Comparison of ENCODE assay signal across 12 cellular contexts in the genomic region with DNA sequence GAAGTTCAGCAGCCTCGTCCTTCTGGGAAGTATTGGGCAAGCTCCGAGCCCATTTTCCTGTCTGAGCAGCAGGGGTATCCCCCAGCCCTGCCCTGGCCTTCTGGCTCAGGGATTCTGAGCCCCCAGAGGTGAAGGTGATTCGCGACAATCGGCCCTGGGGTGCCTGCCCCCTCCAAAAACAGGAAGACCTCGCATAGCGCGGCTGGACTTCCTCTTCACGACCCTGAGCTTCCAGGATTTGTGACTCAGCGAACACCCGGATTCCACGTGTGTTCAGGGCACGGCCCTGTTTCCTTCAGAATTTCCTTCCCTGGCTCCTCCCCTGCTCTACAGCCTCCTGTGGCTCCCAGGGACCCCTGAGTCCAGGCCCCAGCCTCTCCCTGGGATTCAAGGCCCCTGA. TPM values are rescaled to one million over a fixed set of nuclear protein-coding genes. Genes with fewer than 3 reads are reported as not detected.
DNase-seq lines count a peak whose midpoint lies in the region; ATAC-seq and TF ChIP-seq lines count a peak whose summit lies in the region.
"Had no signal": no experiment of that assay in that cellular context is flagged by ENCODE, and none has a peak within 500 bp of the region (broad histone marks: within the 10 kb centered on the region; RNA-seq: fewer than 3 reads in every experiment).

A gene with protein sequence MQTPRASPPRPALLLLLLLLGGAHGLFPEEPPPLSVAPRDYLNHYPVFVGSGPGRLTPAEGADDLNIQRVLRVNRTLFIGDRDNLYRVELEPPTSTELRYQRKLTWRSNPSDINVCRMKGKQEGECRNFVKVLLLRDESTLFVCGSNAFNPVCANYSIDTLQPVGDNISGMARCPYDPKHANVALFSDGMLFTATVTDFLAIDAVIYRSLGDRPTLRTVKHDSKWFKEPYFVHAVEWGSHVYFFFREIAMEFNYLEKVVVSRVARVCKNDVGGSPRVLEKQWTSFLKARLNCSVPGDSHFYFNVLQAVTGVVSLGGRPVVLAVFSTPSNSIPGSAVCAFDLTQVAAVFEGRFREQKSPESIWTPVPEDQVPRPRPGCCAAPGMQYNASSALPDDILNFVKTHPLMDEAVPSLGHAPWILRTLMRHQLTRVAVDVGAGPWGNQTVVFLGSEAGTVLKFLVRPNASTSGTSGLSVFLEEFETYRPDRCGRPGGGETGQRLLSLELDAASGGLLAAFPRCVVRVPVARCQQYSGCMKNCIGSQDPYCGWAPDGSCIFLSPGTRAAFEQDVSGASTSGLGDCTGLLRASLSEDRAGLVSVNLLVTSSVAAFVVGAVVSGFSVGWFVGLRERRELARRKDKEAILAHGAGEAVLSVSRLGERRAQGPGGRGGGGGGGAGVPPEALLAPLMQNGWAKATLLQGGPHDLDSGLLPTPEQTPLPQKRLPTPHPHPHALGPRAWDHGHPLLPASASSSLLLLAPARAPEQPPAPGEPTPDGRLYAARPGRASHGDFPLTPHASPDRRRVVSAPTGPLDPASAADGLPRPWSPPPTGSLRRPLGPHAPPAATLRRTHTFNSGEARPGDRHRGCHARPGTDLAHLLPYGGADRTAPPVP (minus strand): TSS at position 116 of the 400 bp plus-strand sequence. CDS start 1,227 bp downstream, outside the sequence.

- H3K27me3 ChIP-seq in adrenal gland (no peaks in the 10 kb centered on the region), uterus (no peaks in the 10 kb centered on the region)

- DNase-seq in adrenal gland: peak in 6 of 7 donors; percentile 65 to 77 (median 70)
- no peak for DNase-seq in glutamatergic neuron
- no peak for DNase-seq in neural crest cell (ENCODE audit: low read depth, low spot score)
- DNase-seq in uterus: peak in 1 of 2 donors; percentile 59
- no peak for DNase-seq in epidermal melanocyte (ENCODE audit: insufficient read length, low spot score)
- DNase-seq in activated naive CD4-positive, alpha-beta T cell (lab: John Stamatoyannopoulos, UW): no peak
- DNase-seq: NCI-H2081 treated with DMSO at 0.1 percent for 48 hours; RPMI8226; stimulated activated naive CD4-positive, alpha-beta T cell had no signal

- no peaks in the 10 kb centered on the region for H3K9me3 ChIP-seq in adrenal gland (replicated peaks in 1 of 3)
- no peaks in the 10 kb centered on the region for H3K9me3 ChIP-seq in uterus

- H3K27ac Mint-ChIP-seq in glutamatergic neuron (ENCODE audit: unreplicated experiment) (no peak within 1 kb of the TSS), neural crest cell (ENCODE audit: unreplicated experiment) (peak within 1 kb of the TSS; percentile 75)
- H3K27ac Mint-ChIP-seq: activated naive CD4-positive, alpha-beta T cell treated with anti-CD3 and anti-CD28 coated beads, Interleukin-2, amount 50 U/mL, for 24 hours had no signal

- WGBS in adrenal gland, 4 donors: 21 to 36% (median 29%) methylated on average over 12 to 13 of the region's 13 CpGs

- H3K4me3 ChIP-seq in adrenal gland (peak within 1 kb of the TSS in 2 of 4 donors; percentile 0 to 38), uterus (peak within 1 kb of the TSS in 1 of 2 donors; percentile 5)

- H3K4me3 Mint-ChIP-seq in glutamatergic neuron (ENCODE audit: unreplicated experiment) (no peak within 1 kb of the TSS), neural crest cell (no peak within 1 kb of the TSS)
- H3K4me3 Mint-ChIP-seq: activated naive CD4-positive, alpha-beta T cell treated with anti-CD3 and anti-CD28 coated beads, Interleukin-2, amount 50 U/mL, for 24 hours had no signal

- H3K27me3 Mint-ChIP-seq in glutamatergic neuron (ENCODE audit: unreplicated experiment): peaks cover 8% of the 10 kb centered on the region
- no peaks in the 10 kb centered on the region for H3K27me3 Mint-ChIP-seq in neural crest cell (ENCODE audit: low read depth)
- H3K27me3 Mint-ChIP-seq: activated naive CD4-positive, alpha-beta T cell treated with anti-CD3 and anti-CD28 coated beads, Interleukin-2, amount 50 U/mL, for 24 hours had no signal

- H3K36me3 ChIP-seq in adrenal gland (replicated peaks in 1 of 2): peaks cover 0 to 16% of the 10 kb centered on the region in 2 donors
- no peaks in the 10 kb centered on the region for H3K36me3 ChIP-seq in uterus

- ATAC-seq in HG03354 (IDR thresholded peaks at IDR 0.05; ENCODE audit: poor library complexity, severe bottlenecking, unreplicated experiment): no peak
- ATAC-seq: left colon had no signal

- H3K36me3 Mint-ChIP-seq in glutamatergic neuron (ENCODE audit: unreplicated experiment) (peaks cover 2% of the 10 kb centered on the region), neural crest cell (ENCODE audit: low read depth) (no peaks in the 10 kb centered on the region)
- H3K36me3 Mint-ChIP-seq: activated naive CD4-positive, alpha-beta T cell treated with anti-CD3 and anti-CD28 coated beads, Interleukin-2, amount 50 U/mL, for 24 hours had no signal

- H3K4me1 ChIP-seq in adrenal gland (replicated peaks in 1 of 2): peaks cover 0 to 15% of the 10 kb centered on the region in 2 donors
- H3K4me1 ChIP-seq in uterus: no peaks in the 10 kb centered on the region

- TF ChIP-seq POLR2A in adrenal gland (IDR thresholded peaks at IDR 0.05): no peak
- TF ChIP-seq POLR2A in uterus (IDR thresholded peaks at IDR 0.05): no peak

- TF ChIP-seq CTCF in adrenal gland (IDR thresholded peaks at IDR 0.05) (no peak), glutamatergic neuron (IDR thresholded peaks at IDR 0.05; ENCODE audit: partially characterized antibody, unreplicated experiment) (no peak), neural crest cell (conservative IDR thresholded peaks at IDR 0.05) (no peak), uterus (IDR thresholded peaks at IDR 0.05) (no peak)

- H3K4me1 Mint-ChIP-seq in glutamatergic neuron (ENCODE audit: low read depth, unreplicated experiment) (no peaks in the 10 kb centered on the region), neural crest cell (peaks cover 4% of the 10 kb centered on the region)
- H3K4me1 Mint-ChIP-seq: activated naive CD4-positive, alpha-beta T cell treated with anti-CD3 and anti-CD28 coated beads, Interleukin-2, amount 50 U/mL, for 24 hours had no signal

- intact Hi-C loops in adrenal gland (cut with DNase I): loop anchor here in 1 of 2 donors (5.0 kb wide), 1 partner anchor 78 kb away; the partner anchor contains the start of gene TNFAIP8L1
- intact Hi-C loops in uterus (cut with DNase I; ENCODE audit: low total_unique reads): no loop called here

- peak within 1 kb of the TSS in 4 of 5 donors; percentile 9 to 78 (median 48) for H3K27ac ChIP-seq in adrenal gland
- H3K27ac ChIP-seq in uterus: peak within 1 kb of the TSS; percentile 38 to 48

- peaks cover 12% of the 10 kb centered on the region for H3K9me3 Mint-ChIP-seq in glutamatergic neuron (ENCODE audit: unreplicated experiment)
- no peaks in the 10 kb centered on the region for H3K9me3 Mint-ChIP-seq in neural crest cell
- H3K9me3 Mint-ChIP-seq: activated naive CD4-positive, alpha-beta T cell treated with anti-CD3 and anti-CD28 coated beads, Interleukin-2, amount 50 U/mL, for 24 hours had no signal

RNA-seq across cellular contexts. Expression of the gene that starts here (rescaled TPM):
- total RNA-seq in adrenal gland: 10 to 100 TPM; 12.9 to 59.2 (median 40.5) TPM
- polyA plus RNA-seq in adrenal gland: 10 to 100 TPM in 2 of 3 donors, 1 to 10 TPM in 1; 3.1 to 19.8 (median 15.9) TPM
- 234 TPM for total RNA-seq in glutamatergic neuron (ENCODE audit: unreplicated experiment)
- 21.7 and 25.3 TPM in 2 replicates for total RNA-seq in neural crest cell
- total RNA-seq in uterus: 10 to 100 TPM in 1 of 4 donors, 1 to 10 TPM in 3; 1.8 to 48.1 (median 5.5) TPM

Comparison
In these comparisons a context has a peak if more than half of its experiments do, and no peak if none do; other contexts are left out.
1. DNase-seq: peak in adrenal gland (6 of 7); none in glutamatergic neuron (single experiment), neural crest cell (single experiment), epidermal melanocyte (single experiment) and activated naive CD4-positive, alpha-beta T cell (0 of 4).